In genomic region chr14:103724116-103724515, GRCh38 we compare ENCODE assay signal across 10 cellular contexts. TPM values are rescaled to one million over a fixed set of nuclear protein-coding genes. Genes with fewer than 3 reads are reported as not detected.
A peak's percentile ranks its signal among the peaks of the same experiment; 100 is the strongest.
DNase-seq lines count a peak whose midpoint lies in the region; ATAC-seq and TF ChIP-seq lines count a peak whose summit lies in the region.
"Had no signal": no experiment of that assay in that cellular context is flagged by ENCODE, and none has a peak within 500 bp of the region (broad histone marks: within the 10 kb centered on the region; RNA-seq: fewer than 3 reads in every experiment).

No MANE protein-coding gene starts in this region.

- H3K4me1 Mint-ChIP-seq in activated naive CD8-positive, alpha-beta T cell treated with anti-CD3 and anti-CD28 coated beads, Interleukin-2, amount 50 U/mL, for 24 hours = peaks cover 16% of the 10 kb centered on the region
- peaks cover 12% of the 10 kb centered on the region for H3K4me1 Mint-ChIP-seq in activated naive CD8-positive, alpha-beta T cell treated with anti-CD3 and anti-CD28 coated beads for 36 hours
- H3K4me1 Mint-ChIP-seq in naive thymus-derived CD8-positive, alpha-beta T cell = peaks cover 1 to 13% (median 12%) of the 10 kb centered on the region in 4 donors

- H3K4me3 Mint-ChIP-seq in activated naive CD8-positive, alpha-beta T cell treated with anti-CD3 and anti-CD28 coated beads, Interleukin-2, amount 50 U/mL, for 24 hours = no peak overlapping the region
- H3K4me3 Mint-ChIP-seq in activated naive CD8-positive, alpha-beta T cell treated with anti-CD3 and anti-CD28 coated beads for 36 hours = no peak overlapping the region
- no peak overlapping the region for H3K4me3 Mint-ChIP-seq in naive thymus-derived CD8-positive, alpha-beta T cell

- DNase-seq in activated naive CD8-positive, alpha-beta T cell treated with anti-CD3 and anti-CD28 coated beads, Interleukin-2, amount 50 U/mL, for 24 hours = no peak
- DNase-seq in activated naive CD8-positive, alpha-beta T cell treated with anti-CD3 and anti-CD28 coated beads for 36 hours = no peak
- DNase-seq in head of caudate nucleus = peak in 34 of 42 donors; percentile 45 to 81 (median 62)
- peak; percentile 58 for DNase-seq in omental fat pad (ENCODE audit: low spot score)
- DNase-seq in vagina (ENCODE audit: extremely low spot score in 2 of 2) = no peak
- DNase-seq in naive thymus-derived CD8-positive, alpha-beta T cell = no peak
- DNase-seq: NCI-H2107 had no signal

- H3K9me3 ChIP-seq in vagina = no peaks in the 10 kb centered on the region

- POLR2A ChIA-PET in naive thymus-derived CD8-positive, alpha-beta T cell (lab: Charles Lee) = no interaction called here

- no peak overlapping the region for H3K4me3 ChIP-seq in vagina

- H3K4me1 ChIP-seq in vagina = peaks cover 66% of the 10 kb centered on the region

- H3K27ac ChIP-seq in vagina = peak overlapping the region; percentile 92

- no peak overlapping the region for H3K27ac Mint-ChIP-seq in activated naive CD8-positive, alpha-beta T cell treated with anti-CD3 and anti-CD28 coated beads, Interleukin-2, amount 50 U/mL, for 24 hours
- no peak overlapping the region for H3K27ac Mint-ChIP-seq in activated naive CD8-positive, alpha-beta T cell treated with anti-CD3 and anti-CD28 coated beads for 36 hours
- H3K27ac Mint-ChIP-seq in naive thymus-derived CD8-positive, alpha-beta T cell = peak overlapping the region in 1 of 10 donors; percentile 16
- H3K27ac Mint-ChIP-seq: progenitor cell of endocrine pancreas had no signal

- no peak for TF ChIP-seq POLR2A in vagina (IDR thresholded peaks at IDR 0.05)

- peaks cover 4% of the 10 kb centered on the region for H3K36me3 Mint-ChIP-seq in activated naive CD8-positive, alpha-beta T cell treated with anti-CD3 and anti-CD28 coated beads, Interleukin-2, amount 50 U/mL, for 24 hours (ENCODE audit: low read depth)
- no peaks in the 10 kb centered on the region for H3K36me3 Mint-ChIP-seq in activated naive CD8-positive, alpha-beta T cell treated with anti-CD3 and anti-CD28 coated beads for 36 hours
- peaks cover 0 to 3% (median under 1%) of the 10 kb centered on the region in 3 donors for H3K36me3 Mint-ChIP-seq in naive thymus-derived CD8-positive, alpha-beta T cell

- no peak for TF ChIP-seq CTCF in omental fat pad (IDR thresholded peaks at IDR 0.05)
- no peak for TF ChIP-seq CTCF in vagina (IDR thresholded peaks at IDR 0.05)

- peaks cover 0 to 15% of the 10 kb centered on the region in 2 donors for H3K36me3 ChIP-seq in vagina

- H3K27me3 Mint-ChIP-seq in activated naive CD8-positive, alpha-beta T cell treated with anti-CD3 and anti-CD28 coated beads, Interleukin-2, amount 50 U/mL, for 24 hours = no peaks in the 10 kb centered on the region
- no peaks in the 10 kb centered on the region for H3K27me3 Mint-ChIP-seq in activated naive CD8-positive, alpha-beta T cell treated with anti-CD3 and anti-CD28 coated beads for 36 hours
- H3K27me3 Mint-ChIP-seq in naive thymus-derived CD8-positive, alpha-beta T cell = no peaks in the 10 kb centered on the region
- H3K27me3 Mint-ChIP-seq: progenitor cell of endocrine pancreas had no signal

- no peaks in the 10 kb centered on the region for H3K9me3 Mint-ChIP-seq in activated naive CD8-positive, alpha-beta T cell treated with anti-CD3 and anti-CD28 coated beads, Interleukin-2, amount 50 U/mL, for 24 hours
- no peaks in the 10 kb centered on the region for H3K9me3 Mint-ChIP-seq in activated naive CD8-positive, alpha-beta T cell treated with anti-CD3 and anti-CD28 coated beads for 36 hours
- H3K9me3 Mint-ChIP-seq in naive thymus-derived CD8-positive, alpha-beta T cell = no peaks in the 10 kb centered on the region

- H3K27me3 ChIP-seq in vagina = no peaks in the 10 kb centered on the region

- peak; percentile 25 for ATAC-seq in activated naive CD8-positive, alpha-beta T cell treated with anti-CD3 and anti-CD28 coated beads, Interleukin-2, amount 50 U/mL, for 24 hours
- ATAC-seq in omental fat pad (ENCODE audit: low FRiP score) = peak; percentile 45
- ATAC-seq in HG03097 (IDR thresholded peaks at IDR 0.05; ENCODE audit: low FRiP score, unreplicated experiment) = no peak
- ATAC-seq in naive thymus-derived CD8-positive, alpha-beta T cell = no peak
- ATAC-seq in HG03139 (IDR thresholded peaks at IDR 0.05; ENCODE audit: unreplicated experiment) = no peak

- intact Hi-C loops in head of caudate nucleus (cut with DNase I) (no loop called here), vagina (cut with DNase I) (no loop called here)

RNA-seq across cellular contexts. Expression of gene ZFYVE21, which starts 8.5 kb away (rescaled TPM):
- 1 to 10 TPM; 8.0 to 8.9 TPM for total RNA-seq in activated naive CD8-positive, alpha-beta T cell treated with anti-CD3 and anti-CD28 coated beads for 36 hours
- total RNA-seq in omental fat pad = 100 to 1,000 TPM in 2 of 4 donors, 10 to 100 TPM in 2; 66.1 to 145 (median 97.1) TPM
- total RNA-seq in vagina = 172 TPM
- total RNA-seq in naive thymus-derived CD8-positive, alpha-beta T cell = 10 to 100 TPM; 13.5 to 16.9 TPM
- polyA plus RNA-seq in naive thymus-derived CD8-positive, alpha-beta T cell = 1 to 10 TPM; 7.7 to 8.7 (median 8.1) TPM

RNA-seq across cellular contexts. Expression of gene XRCC3, which starts 8.9 kb away (rescaled TPM):
- total RNA-seq in activated naive CD8-positive, alpha-beta T cell treated with anti-CD3 and anti-CD28 coated beads for 36 hours = 10 to 100 TPM; 57.8 to 65.0 TPM
- total RNA-seq in omental fat pad = 1 to 10 TPM; 2.7 to 8.2 (median 4.0) TPM
- total RNA-seq in vagina = 6.9 TPM
- 10 to 100 TPM; 13.8 to 14.1 TPM for total RNA-seq in naive thymus-derived CD8-positive, alpha-beta T cell
- polyA plus RNA-seq in naive thymus-derived CD8-positive, alpha-beta T cell = 1 to 10 TPM; 2.1 to 3.6 (median 3.2) TPM

Comparison
In these comparisons a context has a peak if more than half of its experiments do, and no peak if none do; other contexts are left out.
1. ATAC-seq: peak in activated naive CD8-positive, alpha-beta T cell treated with anti-CD3 and anti-CD28 coated beads, Interleukin-2, amount 50 U/mL, for 24 hours (single experiment) and omental fat pad (single experiment); none in HG03097 (single experiment), naive thymus-derived CD8-positive, alpha-beta T cell (0 of 2) and HG03139 (single experiment).
2. DNase-seq: peak in head of caudate nucleus (34 of 42) and omental fat pad (single experiment); none in activated naive CD8-positive, alpha-beta T cell treated with anti-CD3 and anti-CD28 coated beads, Interleukin-2, amount 50 U/mL, for 24 hours (single experiment), activated naive CD8-positive, alpha-beta T cell treated with anti-CD3 and anti-CD28 coated beads for 36 hours (single experiment), vagina (0 of 2) and naive thymus-derived CD8-positive, alpha-beta T cell (0 of 10).